8 cellular contexts compared by ENCODE assay signal in genomic region chr6:31660998-31661866, GRCh38.
DNase-seq lines count a peak whose midpoint lies in the region; ATAC-seq and TF ChIP-seq lines count a peak whose summit lies in the region.

No MANE protein-coding gene starts in this region.

- H3K27me3 Mint-ChIP-seq in dendritic cell treated with granulocyte-macrophage colony-stimulating factor and Interleukin-4, amounts not matched to agents 40 ng/mL and 50 ng/mL, for 4 days = no peaks in the 10 kb centered on the region
- H3K27me3 Mint-ChIP-seq in nephron (ENCODE audit: low read depth) = no peaks in the 10 kb centered on the region

- H3K36me3 Mint-ChIP-seq in dendritic cell treated with granulocyte-macrophage colony-stimulating factor and Interleukin-4, amounts not matched to agents 40 ng/mL and 50 ng/mL, for 4 days (ENCODE audit: low read depth) = peaks cover 86% of the 10 kb centered on the region
- H3K36me3 Mint-ChIP-seq in nephron (ENCODE audit: low read depth) = peaks cover 28% of the 10 kb centered on the region

- TF ChIP-seq CTCF in Loucy (conservative IDR thresholded peaks at IDR 0.05; ENCODE audit: low read length) (no peak), nephron (IDR thresholded peaks at IDR 0.05; ENCODE audit: unreplicated experiment in 3 of 3) (no peak)

- peaks cover 66% of the 10 kb centered on the region for H3K4me1 ChIP-seq in BLaER1
- H3K4me1 ChIP-seq in Loucy (ENCODE audit: insufficient read depth, low read length, poor library complexity, severe bottlenecking) = peaks cover 51% of the 10 kb centered on the region

- H3K4me3 ChIP-seq in BLaER1 (peak overlapping the region; percentile 79), Loucy (ENCODE audit: low read length, poor library complexity, severe bottlenecking) (peak overlapping the region; percentile 92)

- H3K27ac ChIP-seq in BLaER1 = peak overlapping the region; percentile 90

- intact Hi-C loops in dendritic cell treated with granulocyte-macrophage colony-stimulating factor and Interleukin-4, amounts not matched to agents 40 ng/mL and 50 ng/mL, for 4 days (cut with micrococcal nuclease) = loop anchor here (1.0 kb wide), 1 partner anchor 9 kb away; the partner anchor contains the start of gene BAG6

- no peak for ATAC-seq in GM21515 (IDR thresholded peaks at IDR 0.05; ENCODE audit: unreplicated experiment)

- H3K4me2 ChIP-seq in BLaER1 (peak overlapping the region; percentile 100), Loucy (ENCODE audit: low read depth, low read length, poor library complexity, severe bottlenecking) (peak overlapping the region; percentile 93)

- no peaks in the 10 kb centered on the region for H3K9me2 ChIP-seq in Loucy (replicated peaks; ENCODE audit: low read depth, low read length)

- H4K20me1 ChIP-seq in BLaER1 (peaks cover 15% of the 10 kb centered on the region; the same call in 1 of the 2 replicates), Loucy (ENCODE audit: insufficient read depth, low read length, poor library complexity, severe bottlenecking) (peaks cover 12% of the 10 kb centered on the region)

- H3K27ac Mint-ChIP-seq in dendritic cell treated with granulocyte-macrophage colony-stimulating factor and Interleukin-4, amounts not matched to agents 40 ng/mL and 50 ng/mL, for 4 days = peak overlapping the region; percentile 95
- H3K27ac Mint-ChIP-seq in nephron = peak overlapping the region; percentile 93 to 96 (median 94)

- peak overlapping the region; percentile 50; the same call in 1 of the 2 replicates for H2AFZ ChIP-seq in Loucy (ENCODE audit: low read length)

- peak overlapping the region; percentile 91 for H3K9ac ChIP-seq in BLaER1
- H3K9ac ChIP-seq in Loucy (ENCODE audit: low read depth, low read length, poor library complexity, severe bottlenecking) = peak overlapping the region; percentile 88

- H3K9me3 Mint-ChIP-seq in dendritic cell treated with granulocyte-macrophage colony-stimulating factor and Interleukin-4, amounts not matched to agents 40 ng/mL and 50 ng/mL, for 4 days = no peaks in the 10 kb centered on the region
- H3K9me3 Mint-ChIP-seq in nephron = no peaks in the 10 kb centered on the region

- peaks cover 36% of the 10 kb centered on the region for H3K36me3 ChIP-seq in BLaER1
- no peaks in the 10 kb centered on the region for H3K36me3 ChIP-seq in Loucy (ENCODE audit: insufficient read depth, low read length)

- peaks cover 59% of the 10 kb centered on the region for H3K79me2 ChIP-seq in Loucy (ENCODE audit: insufficient read depth, low read length)

- no peaks in the 10 kb centered on the region for H3K27me3 ChIP-seq in BLaER1
- no peaks in the 10 kb centered on the region for H3K27me3 ChIP-seq in Loucy (ENCODE audit: insufficient read depth, low read length, poor library complexity, severe bottlenecking)

- H3K4me3 Mint-ChIP-seq in dendritic cell treated with granulocyte-macrophage colony-stimulating factor and Interleukin-4, amounts not matched to agents 40 ng/mL and 50 ng/mL, for 4 days = peak overlapping the region; percentile 83
- H3K4me3 Mint-ChIP-seq in nephron = peak overlapping the region; percentile 83 to 95 (median 89)

- no peaks in the 10 kb centered on the region for H3K9me3 ChIP-seq in BLaER1
- no peaks in the 10 kb centered on the region for H3K9me3 ChIP-seq in Loucy (ENCODE audit: insufficient read depth, low read depth, low read length)

- DNase-seq in midbrain (lab: John Stamatoyannopoulos, UW) (no peak), AG08395 (ENCODE audit: low spot score) (no peak), D341Med (ENCODE audit: low spot score) (no peak)

- H3F3A ChIP-seq in Loucy (ENCODE audit: low read depth) = no peaks in the 10 kb centered on the region

- H3K4me1 Mint-ChIP-seq in dendritic cell treated with granulocyte-macrophage colony-stimulating factor and Interleukin-4, amounts not matched to agents 40 ng/mL and 50 ng/mL, for 4 days (ENCODE audit: low read depth) = peaks cover 76% of the 10 kb centered on the region
- H3K4me1 Mint-ChIP-seq in nephron = peaks cover 70% of the 10 kb centered on the region
